Comparison of ENCODE assay signal across 17 cellular contexts in genomic region chr14:78227466-78228077, GRCh38. TPM values are rescaled to one million over a fixed set of nuclear protein-coding genes. Genes with fewer than 3 reads are reported as not detected.
DNase-seq lines count a peak whose midpoint lies in the region; ATAC-seq and TF ChIP-seq lines count a peak whose summit lies in the region.
"Had no signal": no experiment of that assay in that cellular context is flagged by ENCODE, and none has a peak within 500 bp of the region (broad histone marks: within the 10 kb centered on the region; RNA-seq: fewer than 3 reads in every experiment).

No MANE protein-coding gene starts in this region.

- intact Hi-C loops in dorsolateral prefrontal cortex (cut with DNase I) = no loop called here

- ATAC-seq in natural killer cell treated with Interleukin-12 subunit alpha and Interleukin-12 subunit beta and Interleukin-15 and Interleukin-18, amount 100 ng/mL, for 72 hours = no peak
- ATAC-seq: activated CD4-positive, alpha-beta T cell treated with anti-CD3 and anti-CD28 coated beads for 36 hours had no signal

- no peaks in the 10 kb centered on the region for H3K36me3 Mint-ChIP-seq in natural killer cell treated with Interleukin-12 subunit alpha and Interleukin-12 subunit beta and Interleukin-15 and Interleukin-18, amount 100 ng/mL, for 72 hours
- no peaks in the 10 kb centered on the region for H3K36me3 Mint-ChIP-seq in endothelial cell (ENCODE audit: low read depth, unreplicated experiment)

- H3K27ac ChIP-seq in dorsolateral prefrontal cortex = peak overlapping the region in 15 of 59 donors; percentile 2 to 59 (median 29)
- H3K27ac ChIP-seq: ascending aorta, right atrium auricular region, uterus had no signal

- H3K27me3 Mint-ChIP-seq in natural killer cell treated with Interleukin-12 subunit alpha and Interleukin-12 subunit beta and Interleukin-15 and Interleukin-18, amount 100 ng/mL, for 72 hours = peaks cover 8 to 17% of the 10 kb centered on the region in 2 donors
- no peaks in the 10 kb centered on the region for H3K27me3 Mint-ChIP-seq in endothelial cell (ENCODE audit: unreplicated experiment)

- TF ChIP-seq CTCF in dorsolateral prefrontal cortex (IDR thresholded peaks at IDR 0.05 in 54 of 56, conservative IDR thresholded peaks at IDR 0.05 in 2 of 56; ENCODE audit: low read depth in 1 of 56, partially characterized antibody in 56 of 56) (peak in 16 of 56 donors; percentile 11 to 40 (median 20)), endothelial cell (IDR thresholded peaks at IDR 0.05; ENCODE audit: unreplicated experiment) (no peak)

- DNase-seq in NCI-H2227 (lab: John Stamatoyannopoulos, UW; ENCODE audit: unreplicated experiment) = peak; percentile 10
- DNase-seq in NCI-H2227 treated with DMSO at 0.1 percent for 48 hours (lab: John Stamatoyannopoulos, UW) = no peak
- DNase-seq in NCI-H187 treated with DMSO at 0.1 percent for 48 hours (lab: John Stamatoyannopoulos, UW) = peak; percentile 84
- peak in 6 of 10 donors; percentile 39 to 66 (median 52) for DNase-seq in dorsolateral prefrontal cortex
- DNase-seq in occipital lobe (lab: John Stamatoyannopoulos, UW) = peak; percentile 68
- no peak for DNase-seq in natural killer cell treated with Interleukin-12 subunit alpha and Interleukin-12 subunit beta and Interleukin-15 and Interleukin-18, amount 100 ng/mL, for 72 hours (ENCODE audit: low spot score)
- DNase-seq in NCI-H1092 (lab: John Stamatoyannopoulos, UW) = no peak
- no peak for DNase-seq in endothelial cell (ENCODE audit: low spot score)
- DNase-seq: activated CD4-positive, alpha-beta T cell treated with anti-CD3 and anti-CD28 coated beads for 36 hours; activated CD8-positive, alpha-beta memory T cell treated with anti-CD3 and anti-CD28 coated beads, Interleukin-2, amount 50 U/mL, for 4 hours; GDM1; stimulated activated CD4-positive, alpha-beta T cell treated with anti-CD3 and anti-CD28 coated beads, Interleukin-1b, Interleukin-23, amount 100 ng/mL, for 48 hours; T-helper 2 cell; uterus had no signal

- H3K27ac Mint-ChIP-seq in natural killer cell treated with Interleukin-12 subunit alpha and Interleukin-12 subunit beta and Interleukin-15 and Interleukin-18, amount 100 ng/mL, for 72 hours = no peak overlapping the region
- no peak overlapping the region for H3K27ac Mint-ChIP-seq in endothelial cell (ENCODE audit: unreplicated experiment)
- H3K27ac Mint-ChIP-seq: activated CD4-positive, alpha-beta T cell treated with anti-CD3 and anti-CD28 coated beads for 36 hours had no signal

- H3K4me3 Mint-ChIP-seq in natural killer cell treated with Interleukin-12 subunit alpha and Interleukin-12 subunit beta and Interleukin-15 and Interleukin-18, amount 100 ng/mL, for 72 hours = no peak overlapping the region
- no peak overlapping the region for H3K4me3 Mint-ChIP-seq in endothelial cell (ENCODE audit: unreplicated experiment)
- H3K4me3 Mint-ChIP-seq: activated CD4-positive, alpha-beta T cell treated with anti-CD3 and anti-CD28 coated beads for 36 hours; neural crest cell had no signal

- no peaks in the 10 kb centered on the region for H3K27me3 ChIP-seq in dorsolateral prefrontal cortex
- H3K27me3 ChIP-seq: ascending aorta, right atrium auricular region, uterus had no signal

- H3K4me3 ChIP-seq in dorsolateral prefrontal cortex = no peak overlapping the region
- H3K4me3 ChIP-seq: ascending aorta, right atrium auricular region, uterus had no signal

- no peaks in the 10 kb centered on the region for H3K9me3 Mint-ChIP-seq in natural killer cell treated with Interleukin-12 subunit alpha and Interleukin-12 subunit beta and Interleukin-15 and Interleukin-18, amount 100 ng/mL, for 72 hours
- H3K9me3 Mint-ChIP-seq in endothelial cell (ENCODE audit: unreplicated experiment) = no peaks in the 10 kb centered on the region
- H3K9me3 Mint-ChIP-seq: neural crest cell had no signal

- H3K4me1 Mint-ChIP-seq in natural killer cell treated with Interleukin-12 subunit alpha and Interleukin-12 subunit beta and Interleukin-15 and Interleukin-18, amount 100 ng/mL, for 72 hours (ENCODE audit: low read depth in 2 of 2) = no peaks in the 10 kb centered on the region
- no peaks in the 10 kb centered on the region for H3K4me1 Mint-ChIP-seq in endothelial cell (ENCODE audit: unreplicated experiment)
- H3K4me1 Mint-ChIP-seq: neural crest cell had no signal

RNA-seq across cellular contexts. Expression of gene NRXN3, which starts 57.4 kb away (rescaled TPM):
- total RNA-seq in dorsolateral prefrontal cortex (100 to 1,000 TPM; 101 to 266 (median 193) TPM), occipital lobe (35.6 TPM), endothelial cell (ENCODE audit: unreplicated experiment) (2.3 TPM)
- total RNA-seq in natural killer cell treated with Interleukin-12 subunit alpha and Interleukin-12 subunit beta and Interleukin-15 and Interleukin-18, amount 100 ng/mL, for 72 hours = not detected
- total RNA-seq: activated CD4-positive, alpha-beta T cell treated with anti-CD3 and anti-CD28 coated beads for 36 hours had no signal

Comparison
In these comparisons a context has a peak if more than half of its experiments do, and no peak if none do; other contexts are left out.
1. DNase-seq: peak in NCI-H2227 (single experiment), NCI-H187 treated with DMSO at 0.1 percent for 48 hours (single experiment), dorsolateral prefrontal cortex (6 of 10) and occipital lobe (single experiment); none in NCI-H2227 treated with DMSO at 0.1 percent for 48 hours (single experiment), natural killer cell treated with Interleukin-12 subunit alpha and Interleukin-12 subunit beta and Interleukin-15 and Interleukin-18, amount 100 ng/mL, for 72 hours (single experiment), NCI-H1092 (single experiment) and endothelial cell (single experiment).
2. RNA of gene NRXN3, which starts 57.4 kb away (total RNA-seq): 101 to 266 TPM in dorsolateral prefrontal cortex and 35.6 TPM in occipital lobe (single experiment); 2.3 TPM in endothelial cell (single experiment) and not detected in natural killer cell treated with Interleukin-12 subunit alpha and Interleukin-12 subunit beta and Interleukin-15 and Interleukin-18, amount 100 ng/mL, for 72 hours; every median in the first group is over 10 times any median in the second.